ENCODE assay signal across 15 cellular contexts in the genomic region with DNA sequence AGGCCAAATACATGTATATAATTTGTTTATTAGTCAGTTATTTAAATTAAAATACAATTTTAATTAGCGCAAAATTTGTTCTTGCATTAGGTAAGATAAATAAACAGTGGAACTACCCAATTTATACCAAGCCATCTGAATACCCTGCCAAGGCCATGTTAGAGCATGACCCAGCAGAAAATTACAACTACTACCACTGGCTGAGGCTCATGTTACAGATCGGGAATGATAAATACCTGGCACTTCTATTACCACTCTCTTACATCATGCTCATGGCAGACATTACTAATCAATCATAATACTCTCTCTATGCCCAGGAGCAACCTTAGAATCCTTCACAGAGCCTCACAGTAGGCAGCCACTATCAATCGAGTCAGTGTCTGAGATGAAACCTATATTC. TPM values are rescaled to one million over a fixed set of nuclear protein-coding genes. Genes with fewer than 3 reads are reported as not detected.
DNase-seq lines count a peak whose midpoint lies in the region; ATAC-seq, FAIRE-seq and TF ChIP-seq lines count a peak whose summit lies in the region.
"Had no signal": no experiment of that assay in that cellular context is flagged by ENCODE, and none has a peak within 500 bp of the region (broad histone marks: within the 10 kb centered on the region; RNA-seq: fewer than 3 reads in every experiment).

No MANE protein-coding gene starts in this region.

- H3K36me3 ChIP-seq in GM12878 (ENCODE audit: control insufficient read depth in 2 of 2, insufficient read depth in 2 of 2, low read length in 1 of 2) (no peaks in the 10 kb centered on the region), gastrocnemius medialis (no peaks in the 10 kb centered on the region)

- POLR2A ChIA-PET in GM12878 (lab: Charles Lee): no interaction called here

- no peak for TF ChIP-seq CTCF in GM12878 (IDR thresholded peaks at IDR 0.05 in 2 of 3, conservative IDR thresholded peaks at IDR 0.05 in 1 of 3; ENCODE audit: control insufficient read depth in 2 of 3, extremely low read depth in 1 of 3, insufficient read depth in 1 of 3, low read depth in 3 of 3, low read length in 3 of 3)
- no peak for TF ChIP-seq CTCF in gastrocnemius medialis (IDR thresholded peaks at IDR 0.05 in 4 of 5, conservative IDR thresholded peaks at IDR 0.05 in 1 of 5)

- no peak overlapping the region for H3K4me3 ChIP-seq in GM12878
- no peak overlapping the region for H3K4me3 ChIP-seq in gastrocnemius medialis
- H3K4me3 ChIP-seq: hepatocyte had no signal

- peak; percentile 21 for DNase-seq in NCI-H1105 treated with DMSO at 0.1 percent for 48 hours (lab: John Stamatoyannopoulos, UW)
- DNase-seq in NCI-H1105 (lab: John Stamatoyannopoulos, UW): no peak
- DNase-seq in NCI-H526 (lab: John Stamatoyannopoulos, UW): peak; percentile 25 to 27
- DNase-seq in GM12878 (ENCODE audit: low read depth, low spot score): no peak
- DNase-seq in gastrocnemius medialis: no peak
- no peak for DNase-seq in NCI-H774 (lab: John Stamatoyannopoulos, UW)
- no peak for DNase-seq in pons (ENCODE audit: low spot score)
- DNase-seq: 8988T; activated naive CD8-positive, alpha-beta T cell treated with anti-CD3 and anti-CD28 coated beads for 36 hours; mesenchymal stem cell; NCI-H446 treated with DMSO at 0.1 percent for 48 hours; stimulated activated CD4-positive, alpha-beta T cell treated with anti-CD3 and anti-CD28 coated beads, Interleukin-2, amount 100 ng/mL, for 48 hours had no signal

- no peak overlapping the region for H3K9ac ChIP-seq in GM12878 (ENCODE audit: control insufficient read depth, insufficient read depth, low read length)

- H3K4me2 ChIP-seq in GM12878 (ENCODE audit: control insufficient read depth, insufficient read depth): no peak overlapping the region
- H3K4me2 ChIP-seq: hepatocyte had no signal

- BruUV-seq in GM12878 (replicated peaks; lab: Mats Ljungman, UMichigan): no TSS peak

- H4K20me1 ChIP-seq in GM12878 (ENCODE audit: control insufficient read depth, insufficient read depth): no peaks in the 10 kb centered on the region

- TF ChIP-seq EP300 in GM12878 (IDR thresholded peaks at IDR 0.05; ENCODE audit: borderline replicate concordance in 1 of 2, control insufficient read depth in 1 of 2, low read depth in 2 of 2, low read length in 2 of 2): no peak

- SMC1A ChIA-PET in GM12878 (lab: Charles Lee; ENCODE audit: uncharacterized antibody, unreplicated experiment): no interaction called here

- H3K27ac ChIP-seq in GM12878 (ENCODE audit: control insufficient read depth, insufficient read depth) (no peak overlapping the region), gastrocnemius medialis (peak overlapping the region; percentile 72 to 81 (median 76))
- H3K27ac ChIP-seq: hepatocyte had no signal

- CTCF ChIA-PET in GM12878 (lab: Yijun Ruan, JAX): interaction anchor here (0.6 kb wide), 1 partner anchor 281 kb away, joined by 3 read pairs; no protein-coding TSS in a partner anchor

- H3K9me3 ChIP-seq in GM12878 (replicated peaks; ENCODE audit: control insufficient read depth, insufficient read depth, low read length) (no peaks in the 10 kb centered on the region), gastrocnemius medialis (no peaks in the 10 kb centered on the region)

- no peak for FAIRE-seq in GM12878 (lab: Jason Lieb, UNC)

- no peaks in the 10 kb centered on the region for H3K27me3 ChIP-seq in GM12878 (replicated peaks in 1 of 2; ENCODE audit: control insufficient read depth in 2 of 2, insufficient read depth in 2 of 2, low read length in 1 of 2)
- H3K27me3 ChIP-seq in gastrocnemius medialis: no peaks in the 10 kb centered on the region
- H3K27me3 ChIP-seq: hepatocyte had no signal

- intact Hi-C loops in GM12878 (cut with micrococcal nuclease; ENCODE audit: unreplicated experiment) (no loop called here), gastrocnemius medialis (cut with DNase I; ENCODE audit: low total_unique reads) (loop anchor here (2.0 to 5.0 kb wide), 3 partner anchors 21 to 164 kb away; a partner anchor contains a TSS)

- ATAC-seq in GM12878: peak; percentile 37; the same call in 2 of the 3 replicates
- ATAC-seq in gastrocnemius medialis: peak; percentile 84 to 89
- no peak for ATAC-seq in GM19324 (IDR thresholded peaks at IDR 0.05; ENCODE audit: low FRiP score, unreplicated experiment)

- H3K4me1 ChIP-seq in GM12878 (ENCODE audit: control insufficient read depth, insufficient read depth, low read length) (no peaks in the 10 kb centered on the region), gastrocnemius medialis (peaks cover 36% of the 10 kb centered on the region in 2 donors)

- TF ChIP-seq POLR2A in GM12878 (IDR thresholded peaks at IDR 0.05; ENCODE audit: low read depth, low read length) (no peak), gastrocnemius medialis (IDR thresholded peaks at IDR 0.05) (no peak)

- in situ Hi-C loops in GM12878 (cut with MboI): no loop called here
- in situ Hi-C loops in gastrocnemius medialis (cut with MboI; ENCODE audit: low sequenced_read_pairs in 4 of 4): no loop called here

- RAD21 ChIA-PET in GM12878 (lab: Charles Lee; ENCODE audit: unreplicated experiment): no interaction called here

- TF ChIP-seq RAD21 in GM12878 (IDR thresholded peaks at IDR 0.05; ENCODE audit: insufficient read depth, low read depth, low read length): no peak

- H3K79me2 ChIP-seq in GM12878 (ENCODE audit: control insufficient read depth, insufficient read depth, low read length): no peaks in the 10 kb centered on the region
- H3K79me2 ChIP-seq: hepatocyte had no signal

- no peak overlapping the region for H2AFZ ChIP-seq in GM12878 (ENCODE audit: control insufficient read depth, low read depth, low read length)

- WGBS in GM12878 (ENCODE audit: insufficient coverage, insufficient replicate concordance, low lambda C conversion rate, missing lambda C conversion rate): 89% methylated on average over 3 of the region's 3 CpGs

TF ChIP-seq in GM12878, 131 proteins besides CTCF, POLR2A, EP300 and RAD21 (continues in another document):
- TF ChIP-seq RELA (IDR thresholded peaks at IDR 0.05; ENCODE audit: borderline replicate concordance, partially characterized antibody) (no peak), HDAC2 (IDR thresholded peaks at IDR 0.05) (no peak), SIN3A (IDR thresholded peaks at IDR 0.05; ENCODE audit: low read depth, low read length) (no peak)

RNA-seq across cellular contexts. Expression of a gene that starts 21.2 kb away (rescaled TPM):
- not detected in 2 replicates for total RNA-seq in GM12878 (2013; cell fraction: nucleolus; rRNA removed)
- total RNA-seq in GM12878 (2014; rRNA removed) (0.06 TPM in 1 of 2 replicates, not detected in the other), GM12878 (2014; rRNA removed; fragmentation: Illumina TruSeq; extraction: Trizol) (0.05 and 0.09 TPM in 2 replicates), GM12878 (2021) (0.08 TPM in 1 of 2 replicates, not detected in the other), gastrocnemius medialis (100 to 1,000 TPM in 3 of 4 donors, 10 to 100 TPM in 1; 31.0 to 194 (median 113) TPM)
- not detected for polyA plus RNA-seq in GM12878 (2011; ENCODE audit: low read depth)
- polyA plus RNA-seq in GM12878 (2011; rRNA removed) (not detected in 2 replicates), GM12878 (2014; fragmentation: Illumina TruSeq; extraction: Trizol) (0.04 TPM in 1 of 2 replicates, not detected in the other), GM12878 (2014; fragmentation: Nextera tagmentation; extraction: Ambion mirVana) (under 1 TPM; 0.11 to 0.13 TPM), GM12878 (2014; rRNA removed) (0.04 and 0.13 TPM in 2 replicates), GM12878 (2016; fragmentation: Nextera tagmentation; extraction: Ambion mirVana) (under 1 TPM; 0.09 to 0.20 TPM)
- polyA plus RNA-seq in GM12878 (2011; cell fraction: cytosol; rRNA removed): not detected in 2 replicates
- polyA plus RNA-seq in GM12878 (2011; cell fraction: nucleus; rRNA removed): not detected in 2 replicates
- 0.03 and 0.08 TPM in 2 replicates for polyA plus RNA-seq in GM12878 (2012)
- not detected in 2 replicates for polyA minus RNA-seq in GM12878 (2011; rRNA and poly(A)+ RNA removed)
- not detected in 2 replicates for polyA minus RNA-seq in GM12878 (2011; cell fraction: cytosol; rRNA and poly(A)+ RNA removed)
- not detected in 2 replicates for polyA minus RNA-seq in GM12878 (2011; cell fraction: nucleus; rRNA and poly(A)+ RNA removed)
- total RNA-seq: activated naive CD8-positive, alpha-beta T cell treated with anti-CD3 and anti-CD28 coated beads for 36 hours; hepatocyte; osteocyte had no signal
- polyA plus RNA-seq: hepatocyte had no signal

RNA-seq across cellular contexts. Expression of a gene that starts 58.9 kb away (rescaled TPM):
- 74.1 and 86.4 TPM in 2 replicates for total RNA-seq in GM12878 (2013; cell fraction: nucleolus; rRNA removed)
- total RNA-seq in GM12878 (2014; rRNA removed): 95.9 and 109 TPM in 2 replicates
- 77.9 and 78.2 TPM in 2 replicates for total RNA-seq in GM12878 (2014; rRNA removed; fragmentation: Illumina TruSeq; extraction: Trizol)
- 95.7 and 98.3 TPM in 2 replicates for total RNA-seq in GM12878 (2021)
- 42.4 TPM for polyA plus RNA-seq in GM12878 (2011; ENCODE audit: low read depth)
- 244 and 334 TPM in 2 replicates for polyA plus RNA-seq in GM12878 (2011; rRNA removed)
- polyA plus RNA-seq in GM12878 (2011; cell fraction: cytosol; rRNA removed): 123 and 129 TPM in 2 replicates
- 51.0 and 59.5 TPM in 2 replicates for polyA plus RNA-seq in GM12878 (2011; cell fraction: nucleus; rRNA removed)
- polyA plus RNA-seq in GM12878 (2012): 62.8 and 88.5 TPM in 2 replicates
- 139 and 158 TPM in 2 replicates for polyA plus RNA-seq in GM12878 (2014; fragmentation: Illumina TruSeq; extraction: Trizol)
- 100 to 1,000 TPM; 269 to 310 TPM for polyA plus RNA-seq in GM12878 (2014; fragmentation: Nextera tagmentation; extraction: Ambion mirVana)
- polyA plus RNA-seq in GM12878 (2014; rRNA removed): 84.1 and 95.2 TPM in 2 replicates
- 100 to 1,000 TPM; 156 to 162 TPM for polyA plus RNA-seq in GM12878 (2016; fragmentation: Nextera tagmentation; extraction: Ambion mirVana)
- 134 and 166 TPM in 2 replicates for polyA minus RNA-seq in GM12878 (2011; rRNA and poly(A)+ RNA removed)
- 41.7 and 42.1 TPM in 2 replicates for polyA minus RNA-seq in GM12878 (2011; cell fraction: cytosol; rRNA and poly(A)+ RNA removed)
- polyA minus RNA-seq in GM12878 (2011; cell fraction: nucleus; rRNA and poly(A)+ RNA removed): 21.5 and 32.9 TPM in 2 replicates
- 100 to 1,000 TPM; 108 to 181 (median 145) TPM for total RNA-seq in gastrocnemius medialis

Comparison
In these comparisons a context has a peak if more than half of its experiments do, and no peak if none do; other contexts are left out.
1. DNase-seq: peak in NCI-H1105 treated with DMSO at 0.1 percent for 48 hours (single experiment) and NCI-H526 (2 of 2); none in NCI-H1105 (single experiment), GM12878 (single experiment), gastrocnemius medialis (0 of 2), NCI-H774 (single experiment) and pons (single experiment).
2. RNA of a gene that starts 21.2 kb away (total RNA-seq): 31.0 to 194 TPM in gastrocnemius medialis; 0.05 to 0.09 TPM in GM12878; every median in the first group is over 10 times any median in the second.